In the genomic region with DNA sequence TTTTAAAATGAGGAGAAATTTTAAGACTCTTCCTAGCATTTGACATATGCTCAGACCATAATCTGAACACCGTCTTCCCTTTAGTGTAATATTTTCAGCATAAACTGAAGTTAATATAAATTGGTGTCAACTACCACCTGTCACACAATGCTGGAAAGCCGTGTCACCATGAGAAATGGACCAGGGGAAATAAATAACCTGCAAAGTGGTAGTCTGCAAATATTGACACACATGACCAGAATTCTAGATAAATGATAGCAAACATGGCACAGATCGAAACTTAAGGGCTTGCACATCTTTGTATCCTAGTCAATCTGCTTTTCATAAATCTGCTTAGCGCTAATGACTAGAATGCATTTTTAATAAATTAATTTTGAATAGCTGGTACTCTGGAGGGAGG, we compare ENCODE assay signal across 17 cellular contexts.
"Had no signal": no experiment of that assay in that cellular context is flagged by ENCODE, and none has a peak within 500 bp of the region (broad histone marks: within the 10 kb centered on the region; RNA-seq: fewer than 3 reads in every experiment).

No MANE protein-coding gene starts in this region.

- H3K36me3 ChIP-seq: gastrocnemius medialis, sigmoid colon, upper lobe of left lung had no signal

- H3K27me3 ChIP-seq: sigmoid colon, testis, upper lobe of left lung had no signal

- H3K9me3 ChIP-seq: gastrocnemius medialis, sigmoid colon, testis, upper lobe of left lung had no signal

- DNase-seq: activated CD4-positive, alpha-beta memory T cell treated with anti-CD3 and anti-CD28 coated beads for 36 hours; activated CD4-positive, alpha-beta T cell treated with anti-CD3 and anti-CD28 coated beads for 4 hours; activated gamma-delta T cell treated with Interleukin-2 at 50 U/mL for 16 hours; activated T-cell treated with anti-CD3 and anti-CD28 coated beads for 4 hours; cerebellar nuclear complex; cortex of kidney; gastrocnemius medialis; head of caudate nucleus; left ventricle myocardium superior; natural killer cell; sigmoid colon; stimulated activated CD4-positive, alpha-beta T cell treated with anti-CD3 and anti-CD28 coated beads, Interleukin-4, amount 100 ng/mL, for 24 hours; testis; upper lobe of left lung had no signal

- ATAC-seq: activated naive CD4-positive, alpha-beta T cell treated with anti-CD3 and anti-CD28 coated beads, Interleukin-2, amount 50 U/mL, for 72 hours; gastrocnemius medialis; left ventricle myocardium superior; natural killer cell; stimulated activated effector memory CD8-positive, alpha-beta T cell treated with anti-CD3 and anti-CD28 coated beads, Interleukin-12 subunit alpha, Interleukin-12 subunit beta, amount 100 ng/mL, for 72 hours had no signal

- H3K4me3 ChIP-seq: gastrocnemius medialis, sigmoid colon, testis, upper lobe of left lung had no signal

- H3K4me1 ChIP-seq: parathyroid adenoma, sigmoid colon, testis had no signal

- H3K9ac ChIP-seq: parathyroid adenoma had no signal
